ENCODE assay signal across 11 cellular contexts in genomic region chr11:69703711-69704507, GRCh38. TPM values are rescaled to one million over a fixed set of nuclear protein-coding genes. Genes with fewer than 3 reads are reported as not detected.
DNase-seq lines count a peak whose midpoint lies in the region; ATAC-seq and TF ChIP-seq lines count a peak whose summit lies in the region.
"Had no signal": no experiment of that assay in that cellular context is flagged by ENCODE, and none has a peak within 500 bp of the region (broad histone marks: within the 10 kb centered on the region; RNA-seq: fewer than 3 reads in every experiment).

Gene FGF19 (minus strand): TSS chr11:69704022. CDS start chr11:69703876, 146 bp downstream.

- H3K4me3 ChIP-seq in WERI-Rb-1 (ENCODE audit: low read depth, low read length) = peak within 1 kb of the TSS; percentile 56
- H3K4me3 ChIP-seq in vagina = peak within 1 kb of the TSS; percentile 3 to 11

- ATAC-seq in left colon (peak; percentile 26), GM18907 (IDR thresholded peaks at IDR 0.05; ENCODE audit: unreplicated experiment) (no peak), HG02678 (IDR thresholded peaks at IDR 0.05; ENCODE audit: unreplicated experiment) (no peak)

- H3K27me3 ChIP-seq in WERI-Rb-1 (ENCODE audit: insufficient read depth, low read depth, severe bottlenecking) = no peaks in the 10 kb centered on the region
- H3K27me3 ChIP-seq in vagina = peaks cover 13% of the 10 kb centered on the region

- H3K27ac ChIP-seq in WERI-Rb-1 (no peak within 1 kb of the TSS), vagina (no peak within 1 kb of the TSS)
- H3K27ac ChIP-seq: epithelial cell of prostate had no signal

- TF ChIP-seq CTCF in WERI-Rb-1 (IDR thresholded peaks at IDR 0.05; ENCODE audit: low read depth, low read length) (no peak), vagina (IDR thresholded peaks at IDR 0.05) (no peak)

- DNase-seq in stimulated activated CD4-positive, alpha-beta T cell treated with anti-CD3 and anti-CD28 coated beads, Interleukin-15, amount 100 ng/mL, for 24 hours = peak; percentile 33
- no peak for DNase-seq in stimulated activated CD4-positive, alpha-beta T cell treated with anti-CD3 and anti-CD28 coated beads, Interleukin-2, amount 100 ng/mL, for 48 hours
- DNase-seq in WERI-Rb-1 (peak; percentile 32), left colon (peak in 1 of 2 donors; percentile 34), vagina (ENCODE audit: extremely low spot score in 2 of 2) (no peak), NCI-H446 (lab: John Stamatoyannopoulos, UW) (no peak)
- DNase-seq: activated gamma-delta T cell treated with Interleukin-2 at 50 U/mL for 16 hours, SHP77 had no signal

- peaks cover 15% of the 10 kb centered on the region for H3K4me1 ChIP-seq in vagina

- no peaks in the 10 kb centered on the region for H3K9me3 ChIP-seq in WERI-Rb-1 (ENCODE audit: severe bottlenecking)
- no peaks in the 10 kb centered on the region for H3K9me3 ChIP-seq in vagina

- intact Hi-C loops in left colon (cut with DNase I, micrococcal nuclease) (no loop called here), vagina (cut with DNase I) (no loop called here)

- no peaks in the 10 kb centered on the region for H3K36me3 ChIP-seq in WERI-Rb-1
- no peaks in the 10 kb centered on the region for H3K36me3 ChIP-seq in vagina

- no peak for TF ChIP-seq POLR2A in vagina (IDR thresholded peaks at IDR 0.05)

RNA-seq across cellular contexts. Expression of gene FGF19, which starts in this region (rescaled TPM):
- total RNA-seq in left colon (not detected), vagina (not detected)

Comparison
In these comparisons a context has a peak if more than half of its experiments do, and no peak if none do; other contexts are left out.
1. DNase-seq: peak in stimulated activated CD4-positive, alpha-beta T cell treated with anti-CD3 and anti-CD28 coated beads, Interleukin-15, amount 100 ng/mL, for 24 hours (single experiment) and WERI-Rb-1 (single experiment); none in stimulated activated CD4-positive, alpha-beta T cell treated with anti-CD3 and anti-CD28 coated beads, Interleukin-2, amount 100 ng/mL, for 48 hours (0 of 2), vagina (0 of 2) and NCI-H446 (0 of 2).
2. Peak in ATAC-seq in left colon; RNA of the gene not detected or under 1 TPM.